Comparison of ENCODE assay signal across 2 cellular contexts in genomic region chr22:36246718-36247117, GRCh38.
TF ChIP-seq lines count a peak whose summit lies in the region.

No MANE protein-coding gene starts in this region.

TF ChIP-seq in GM12878, 131 proteins besides CTCF, POLR2A, EP300 and RAD21:
- TF ChIP-seq CHD4 (IDR thresholded peaks at IDR 0.05) (no peak), ZNF217 (IDR thresholded peaks at IDR 0.05) (no peak), ZSCAN29 (IDR thresholded peaks at IDR 0.05) (no peak), CBX5 (IDR thresholded peaks at IDR 0.05; ENCODE audit: low read depth) (no peak), CEBPB (IDR thresholded peaks at IDR 0.05; ENCODE audit: borderline replicate concordance in 1 of 2, low read depth in 2 of 2, low read length in 2 of 2) (no peak), MLLT1 (IDR thresholded peaks at IDR 0.05) (no peak), RB1 (IDR thresholded peaks at IDR 0.05; ENCODE audit: borderline replicate concordance) (no peak), ZZZ3 (IDR thresholded peaks at IDR 0.05; ENCODE audit: control insufficient read depth, insufficient read length, low read depth) (no peak), HDAC6 (IDR thresholded peaks at IDR 0.05; ENCODE audit: unreplicated experiment) (no peak)
- TF ChIP-seq, protein P1, sequence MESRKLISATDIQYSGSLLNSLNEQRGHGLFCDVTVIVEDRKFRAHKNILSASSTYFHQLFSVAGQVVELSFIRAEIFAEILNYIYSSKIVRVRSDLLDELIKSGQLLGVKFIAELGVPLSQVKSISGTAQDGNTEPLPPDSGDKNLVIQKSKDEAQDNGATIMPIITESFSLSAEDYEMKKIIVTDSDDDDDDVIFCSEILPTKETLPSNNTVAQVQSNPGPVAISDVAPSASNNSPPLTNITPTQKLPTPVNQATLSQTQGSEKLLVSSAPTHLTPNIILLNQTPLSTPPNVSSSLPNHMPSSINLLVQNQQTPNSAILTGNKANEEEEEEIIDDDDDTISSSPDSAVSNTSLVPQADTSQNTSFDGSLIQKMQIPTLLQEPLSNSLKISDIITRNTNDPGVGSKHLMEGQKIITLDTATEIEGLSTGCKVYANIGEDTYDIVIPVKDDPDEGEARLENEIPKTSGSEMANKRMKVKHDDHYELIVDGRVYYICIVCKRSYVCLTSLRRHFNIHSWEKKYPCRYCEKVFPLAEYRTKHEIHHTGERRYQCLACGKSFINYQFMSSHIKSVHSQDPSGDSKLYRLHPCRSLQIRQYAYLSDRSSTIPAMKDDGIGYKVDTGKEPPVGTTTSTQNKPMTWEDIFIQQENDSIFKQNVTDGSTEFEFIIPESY (IDR thresholded peaks at IDR 0.05) = no peak
- TF ChIP-seq, protein P2, sequence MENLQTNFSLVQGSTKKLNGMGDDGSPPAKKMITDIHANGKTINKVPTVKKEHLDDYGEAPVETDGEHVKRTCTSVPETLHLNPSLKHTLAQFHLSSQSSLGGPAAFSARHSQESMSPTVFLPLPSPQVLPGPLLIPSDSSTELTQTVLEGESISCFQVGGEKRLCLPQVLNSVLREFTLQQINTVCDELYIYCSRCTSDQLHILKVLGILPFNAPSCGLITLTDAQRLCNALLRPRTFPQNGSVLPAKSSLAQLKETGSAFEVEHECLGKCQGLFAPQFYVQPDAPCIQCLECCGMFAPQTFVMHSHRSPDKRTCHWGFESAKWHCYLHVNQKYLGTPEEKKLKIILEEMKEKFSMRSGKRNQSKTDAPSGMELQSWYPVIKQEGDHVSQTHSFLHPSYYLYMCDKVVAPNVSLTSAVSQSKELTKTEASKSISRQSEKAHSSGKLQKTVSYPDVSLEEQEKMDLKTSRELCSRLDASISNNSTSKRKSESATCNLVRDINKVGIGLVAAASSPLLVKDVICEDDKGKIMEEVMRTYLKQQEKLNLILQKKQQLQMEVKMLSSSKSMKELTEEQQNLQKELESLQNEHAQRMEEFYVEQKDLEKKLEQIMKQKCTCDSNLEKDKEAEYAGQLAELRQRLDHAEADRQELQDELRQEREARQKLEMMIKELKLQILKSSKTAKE (IDR thresholded peaks at IDR 0.05; ENCODE audit: low read depth, poor library complexity, severe bottlenecking) = no peak
- TF ChIP-seq, protein P3, sequence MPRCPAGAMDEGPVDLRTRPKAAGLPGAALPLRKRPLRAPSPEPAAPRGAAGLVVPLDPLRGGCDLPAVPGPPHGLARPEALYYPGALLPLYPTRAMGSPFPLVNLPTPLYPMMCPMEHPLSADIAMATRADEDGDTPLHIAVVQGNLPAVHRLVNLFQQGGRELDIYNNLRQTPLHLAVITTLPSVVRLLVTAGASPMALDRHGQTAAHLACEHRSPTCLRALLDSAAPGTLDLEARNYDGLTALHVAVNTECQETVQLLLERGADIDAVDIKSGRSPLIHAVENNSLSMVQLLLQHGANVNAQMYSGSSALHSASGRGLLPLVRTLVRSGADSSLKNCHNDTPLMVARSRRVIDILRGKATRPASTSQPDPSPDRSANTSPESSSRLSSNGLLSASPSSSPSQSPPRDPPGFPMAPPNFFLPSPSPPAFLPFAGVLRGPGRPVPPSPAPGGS (IDR thresholded peaks at IDR 0.05; ENCODE audit: borderline replicate concordance, insufficient read depth, low read depth, low read length, poor library complexity, severe bottlenecking) = no peak
- TF ChIP-seq, protein P4, sequence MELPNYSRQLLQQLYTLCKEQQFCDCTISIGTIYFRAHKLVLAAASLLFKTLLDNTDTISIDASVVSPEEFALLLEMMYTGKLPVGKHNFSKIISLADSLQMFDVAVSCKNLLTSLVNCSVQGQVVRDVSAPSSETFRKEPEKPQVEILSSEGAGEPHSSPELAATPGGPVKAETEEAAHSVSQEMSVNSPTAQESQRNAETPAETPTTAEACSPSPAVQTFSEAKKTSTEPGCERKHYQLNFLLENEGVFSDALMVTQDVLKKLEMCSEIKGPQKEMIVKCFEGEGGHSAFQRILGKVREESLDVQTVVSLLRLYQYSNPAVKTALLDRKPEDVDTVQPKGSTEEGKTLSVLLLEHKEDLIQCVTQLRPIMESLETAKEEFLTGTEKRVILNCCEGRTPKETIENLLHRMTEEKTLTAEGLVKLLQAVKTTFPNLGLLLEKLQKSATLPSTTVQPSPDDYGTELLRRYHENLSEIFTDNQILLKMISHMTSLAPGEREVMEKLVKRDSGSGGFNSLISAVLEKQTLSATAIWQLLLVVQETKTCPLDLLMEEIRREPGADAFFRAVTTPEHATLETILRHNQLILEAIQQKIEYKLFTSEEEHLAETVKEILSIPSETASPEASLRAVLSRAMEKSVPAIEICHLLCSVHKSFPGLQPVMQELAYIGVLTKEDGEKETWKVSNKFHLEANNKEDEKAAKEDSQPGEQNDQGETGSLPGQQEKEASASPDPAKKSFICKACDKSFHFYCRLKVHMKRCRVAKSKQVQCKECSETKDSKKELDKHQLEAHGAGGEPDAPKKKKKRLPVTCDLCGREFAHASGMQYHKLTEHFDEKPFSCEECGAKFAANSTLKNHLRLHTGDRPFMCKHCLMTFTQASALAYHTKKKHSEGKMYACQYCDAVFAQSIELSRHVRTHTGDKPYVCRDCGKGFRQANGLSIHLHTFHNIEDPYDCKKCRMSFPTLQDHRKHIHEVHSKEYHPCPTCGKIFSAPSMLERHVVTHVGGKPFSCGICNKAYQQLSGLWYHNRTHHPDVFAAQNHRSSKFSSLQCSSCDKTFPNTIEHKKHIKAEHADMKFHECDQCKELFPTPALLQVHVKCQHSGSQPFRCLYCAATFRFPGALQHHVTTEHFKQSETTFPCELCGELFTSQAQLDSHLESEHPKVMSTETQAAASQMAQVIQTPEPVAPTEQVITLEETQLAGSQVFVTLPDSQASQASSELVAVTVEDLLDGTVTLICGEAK (IDR thresholded peaks at IDR 0.05; ENCODE audit: borderline replicate concordance) = no peak

TF ChIP-seq in HepG2, 621 proteins besides CTCF, POLR2A, EP300 and RAD21:
- TF ChIP-seq, protein P5, sequence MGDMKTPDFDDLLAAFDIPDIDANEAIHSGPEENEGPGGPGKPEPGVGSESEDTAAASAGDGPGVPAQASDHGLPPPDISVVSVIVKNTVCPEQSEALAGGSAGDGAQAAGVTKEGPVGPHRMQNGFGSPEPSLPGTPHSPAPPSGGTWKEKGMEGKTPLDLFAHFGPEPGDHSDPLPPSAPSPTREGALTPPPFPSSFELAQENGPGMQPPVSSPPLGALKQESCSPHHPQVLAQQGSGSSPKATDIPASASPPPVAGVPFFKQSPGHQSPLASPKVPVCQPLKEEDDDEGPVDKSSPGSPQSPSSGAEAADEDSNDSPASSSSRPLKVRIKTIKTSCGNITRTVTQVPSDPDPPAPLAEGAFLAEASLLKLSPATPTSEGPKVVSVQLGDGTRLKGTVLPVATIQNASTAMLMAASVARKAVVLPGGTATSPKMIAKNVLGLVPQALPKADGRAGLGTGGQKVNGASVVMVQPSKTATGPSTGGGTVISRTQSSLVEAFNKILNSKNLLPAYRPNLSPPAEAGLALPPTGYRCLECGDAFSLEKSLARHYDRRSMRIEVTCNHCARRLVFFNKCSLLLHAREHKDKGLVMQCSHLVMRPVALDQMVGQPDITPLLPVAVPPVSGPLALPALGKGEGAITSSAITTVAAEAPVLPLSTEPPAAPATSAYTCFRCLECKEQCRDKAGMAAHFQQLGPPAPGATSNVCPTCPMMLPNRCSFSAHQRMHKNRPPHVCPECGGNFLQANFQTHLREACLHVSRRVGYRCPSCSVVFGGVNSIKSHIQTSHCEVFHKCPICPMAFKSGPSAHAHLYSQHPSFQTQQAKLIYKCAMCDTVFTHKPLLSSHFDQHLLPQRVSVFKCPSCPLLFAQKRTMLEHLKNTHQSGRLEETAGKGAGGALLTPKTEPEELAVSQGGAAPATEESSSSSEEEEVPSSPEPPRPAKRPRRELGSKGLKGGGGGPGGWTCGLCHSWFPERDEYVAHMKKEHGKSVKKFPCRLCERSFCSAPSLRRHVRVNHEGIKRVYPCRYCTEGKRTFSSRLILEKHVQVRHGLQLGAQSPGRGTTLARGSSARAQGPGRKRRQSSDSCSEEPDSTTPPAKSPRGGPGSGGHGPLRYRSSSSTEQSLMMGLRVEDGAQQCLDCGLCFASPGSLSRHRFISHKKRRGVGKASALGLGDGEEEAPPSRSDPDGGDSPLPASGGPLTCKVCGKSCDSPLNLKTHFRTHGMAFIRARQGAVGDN (CRISPR knock-in tag; IDR thresholded peaks at IDR 0.05) = 0 out of 2 replicates have a peak, but pooled peaks have one; percentile 18
- no peak for TF ChIP-seq ZNF18 (CRISPR knock-in tag; IDR thresholded peaks at IDR 0.05; ENCODE audit: insufficient replicate concordance)
